Comparison of ENCODE assay signal across 19 cellular contexts in the genomic region with DNA sequence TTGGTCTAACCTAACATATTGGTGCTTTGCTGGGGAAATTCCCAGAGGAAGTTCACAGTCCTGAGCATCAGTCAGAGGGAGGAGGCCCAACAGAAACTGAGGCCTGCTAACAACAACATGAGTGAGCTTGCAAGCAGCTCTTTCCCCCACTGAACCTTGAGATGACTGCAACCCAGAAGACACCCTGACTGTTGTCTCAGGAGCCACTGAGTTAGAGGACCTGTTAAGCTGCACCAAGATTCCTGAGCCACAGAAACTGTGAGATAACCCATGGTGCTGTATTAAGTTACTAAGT.
DNase-seq lines count a peak whose midpoint lies in the region; ATAC-seq, FAIRE-seq and TF ChIP-seq lines count a peak whose summit lies in the region.
"Had no signal": no experiment of that assay in that cellular context is flagged by ENCODE, and none has a peak within 500 bp of the region (broad histone marks: within the 10 kb centered on the region; RNA-seq: fewer than 3 reads in every experiment).

No MANE protein-coding gene starts in this region.

- TF ChIP-seq CTCF in bronchial epithelial cell (IDR thresholded peaks at IDR 0.05; ENCODE audit: insufficient read depth, low read length, severe bottlenecking) (no peak), epithelial cell of esophagus (IDR thresholded peaks at IDR 0.05; ENCODE audit: insufficient read depth, low read depth, low read length, missing control alignments) (no peak), osteocyte (IDR thresholded peaks at IDR 0.05) (no peak), GM20000 (IDR thresholded peaks at IDR 0.05; ENCODE audit: extremely low read depth, missing control alignments) (no peak)

- H3K4me3 Mint-ChIP-seq in osteocyte (ENCODE audit: unreplicated experiment) = no peak overlapping the region
- H3K4me3 Mint-ChIP-seq: CD4-positive, alpha-beta memory T cell; GM23338; H9 had no signal

- peaks cover 3% of the 10 kb centered on the region for H3K4me1 Mint-ChIP-seq in osteocyte (ENCODE audit: unreplicated experiment)

- no peak for FAIRE-seq in bronchial epithelial cell (lab: Jason Lieb, UNC)
- FAIRE-seq: A204.1, D721Med, G401.6, GM12892 had no signal

- DNase-seq in bronchial epithelial cell (ENCODE audit: low read depth) = peak; percentile 25
- peak; percentile 45 for DNase-seq in epithelial cell of esophagus (ENCODE audit: low read depth)
- peak; percentile 66 for DNase-seq in kidney tubule cell (ENCODE audit: low spot score)
- DNase-seq in osteocyte (ENCODE audit: extremely low spot score, unreplicated experiment) = peak; percentile 30
- no peak for DNase-seq in GM20000 (ENCODE audit: low spot score)
- no peak for DNase-seq in HT-29 (ENCODE audit: low spot score)
- DNase-seq: BE2C; CD4-positive, alpha-beta memory T cell; DMS153; DMS79 treated with DMSO at 0.1 percent for 48 hours; EL; H9 had no signal

- H3K27me3 Mint-ChIP-seq in osteocyte (ENCODE audit: unreplicated experiment) = no peaks in the 10 kb centered on the region

- no peak overlapping the region for H3K27ac Mint-ChIP-seq in osteocyte (ENCODE audit: unreplicated experiment)
- H3K27ac Mint-ChIP-seq: CD4-positive, alpha-beta memory T cell; GM23338; H9 had no signal

- H3K36me3 ChIP-seq in bronchial epithelial cell (ENCODE audit: control insufficient read depth, insufficient read depth, low read length) = no peaks in the 10 kb centered on the region
- H3K36me3 ChIP-seq: BE2C had no signal

- no peak for ATAC-seq in HG03025 (IDR thresholded peaks at IDR 0.05; ENCODE audit: low FRiP score, unreplicated experiment)
- no peak for ATAC-seq in GM19035 (IDR thresholded peaks at IDR 0.05; ENCODE audit: unreplicated experiment)
- ATAC-seq: GM23338 had no signal

- H3K4me3 ChIP-seq in bronchial epithelial cell (ENCODE audit: low read depth, low read length) (no peak overlapping the region), epithelial cell of esophagus (ENCODE audit: low read length) (no peak overlapping the region)
- H3K4me3 ChIP-seq: GM23338 had no signal

- H3K36me3 Mint-ChIP-seq in osteocyte (ENCODE audit: unreplicated experiment) = no peaks in the 10 kb centered on the region
- H3K36me3 Mint-ChIP-seq: CD4-positive, alpha-beta memory T cell had no signal

- H3K27me3 ChIP-seq in bronchial epithelial cell (ENCODE audit: control insufficient read depth, insufficient read depth, low read length) = no peaks in the 10 kb centered on the region
- H3K27me3 ChIP-seq: BE2C had no signal

- H3K9me3 Mint-ChIP-seq in osteocyte (ENCODE audit: unreplicated experiment) = no peaks in the 10 kb centered on the region

Comparison
In these comparisons a context has a peak if more than half of its experiments do, and no peak if none do; other contexts are left out.
1. DNase-seq: peak in bronchial epithelial cell (single experiment), epithelial cell of esophagus (single experiment), kidney tubule cell (single experiment) and osteocyte (single experiment); none in GM20000 (single experiment) and HT-29 (single experiment).